ENCODE assay signal across 17 cellular contexts in the genomic region with DNA sequence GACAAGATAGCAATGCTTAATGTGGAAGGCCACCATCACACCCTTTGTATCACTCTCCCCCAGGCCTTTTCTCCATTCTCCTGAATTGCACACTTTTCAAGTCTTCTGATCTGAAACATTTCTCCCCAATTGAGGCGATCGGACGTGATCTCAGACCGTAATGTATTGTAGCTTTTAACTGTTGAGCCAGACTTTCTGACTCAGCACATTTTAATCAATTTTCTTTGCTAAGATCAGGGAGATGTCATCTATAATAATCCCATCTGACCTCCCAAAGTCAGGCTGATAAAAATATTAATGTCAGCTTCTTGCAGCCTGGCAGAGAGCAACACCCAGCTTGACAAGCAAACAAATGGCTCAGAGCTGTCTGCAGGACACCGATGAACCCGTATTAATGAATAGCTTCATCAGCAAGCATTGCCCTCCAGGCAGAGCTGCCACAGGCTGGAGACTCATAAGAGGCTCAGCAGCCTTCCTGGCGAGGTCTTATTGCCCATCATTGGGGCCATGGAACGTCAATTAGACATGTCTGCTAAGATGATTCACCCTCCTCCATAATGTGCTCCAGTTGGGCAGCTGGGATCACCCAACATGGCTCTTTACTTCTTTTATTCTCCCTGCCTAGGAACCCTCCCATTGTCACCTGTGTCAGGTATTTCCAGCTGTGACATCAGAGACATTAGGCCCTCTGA.
DNase-seq lines count a peak whose midpoint lies in the region; ATAC-seq and TF ChIP-seq lines count a peak whose summit lies in the region.
"Had no signal": no experiment of that assay in that cellular context is flagged by ENCODE, and none has a peak within 500 bp of the region (broad histone marks: within the 10 kb centered on the region; RNA-seq: fewer than 3 reads in every experiment).

No MANE protein-coding gene starts in this region.

- H3K4me1 ChIP-seq in right atrium auricular region (peaks cover 0 to 8% of the 10 kb centered on the region in 2 donors), RWPE2 (ENCODE audit: insufficient read depth, poor library complexity, severe bottlenecking) (no peaks in the 10 kb centered on the region), Peyer's patch (no peaks in the 10 kb centered on the region)
- H3K4me1 ChIP-seq: Caco-2, SJSA1 had no signal

- H3K9me3 ChIP-seq in right atrium auricular region = no peaks in the 10 kb centered on the region
- H3K9me3 ChIP-seq in RWPE2 (ENCODE audit: severe bottlenecking) = no peaks in the 10 kb centered on the region
- no peaks in the 10 kb centered on the region for H3K9me3 ChIP-seq in Peyer's patch
- H3K9me3 ChIP-seq: Caco-2, SJSA1 had no signal

- no peaks in the 10 kb centered on the region for H3K9me3 Mint-ChIP-seq in osteocyte (ENCODE audit: unreplicated experiment)
- H3K9me3 Mint-ChIP-seq: CD4-positive, alpha-beta T cell had no signal

- TF ChIP-seq CTCF in right atrium auricular region (IDR thresholded peaks at IDR 0.05) (no peak), RWPE2 (IDR thresholded peaks at IDR 0.05; ENCODE audit: poor library complexity, severe bottlenecking) (no peak), osteocyte (IDR thresholded peaks at IDR 0.05) (no peak), Peyer's patch (IDR thresholded peaks at IDR 0.05) (no peak)

- no peak overlapping the region for H3K4me3 Mint-ChIP-seq in osteocyte (ENCODE audit: unreplicated experiment)
- H3K4me3 Mint-ChIP-seq: CD4-positive, alpha-beta T cell; HFFc6 had no signal

- H3K4me3 ChIP-seq in right atrium auricular region (no peak overlapping the region), RWPE2 (ENCODE audit: severe bottlenecking) (no peak overlapping the region), Peyer's patch (no peak overlapping the region)
- H3K4me3 ChIP-seq: SJSA1 had no signal

- no peaks in the 10 kb centered on the region for H3K36me3 ChIP-seq in right atrium auricular region
- no peaks in the 10 kb centered on the region for H3K36me3 ChIP-seq in RWPE2 (ENCODE audit: low read depth)
- no peaks in the 10 kb centered on the region for H3K36me3 ChIP-seq in Peyer's patch
- H3K36me3 ChIP-seq: SJSA1 had no signal

- H3K27me3 ChIP-seq in right atrium auricular region (no peaks in the 10 kb centered on the region), RWPE2 (ENCODE audit: insufficient read depth, poor library complexity, severe bottlenecking) (no peaks in the 10 kb centered on the region), Peyer's patch (no peaks in the 10 kb centered on the region)
- H3K27me3 ChIP-seq: SJSA1 had no signal

- H3K4me1 Mint-ChIP-seq in osteocyte (ENCODE audit: unreplicated experiment) = no peaks in the 10 kb centered on the region

- H3K27me3 Mint-ChIP-seq in osteocyte (ENCODE audit: unreplicated experiment) = peaks cover 7% of the 10 kb centered on the region

- H3K27ac ChIP-seq in right atrium auricular region (no peak overlapping the region), RWPE2 (ENCODE audit: poor library complexity, severe bottlenecking) (no peak overlapping the region), Peyer's patch (no peak overlapping the region)
- H3K27ac ChIP-seq: RWPE1, SJSA1 had no signal

- DNase-seq in right atrium auricular region (ENCODE audit: low spot score) (peak; percentile 32), Right ventricle myocardium inferior (ENCODE audit: missing footprints) (no peak), RWPE2 (ENCODE audit: low spot score) (peak; percentile 7), osteocyte (ENCODE audit: extremely low spot score, unreplicated experiment) (peak; percentile 40), Peyer's patch (no peak), NK-92 (lab: John Stamatoyannopoulos, UW; ENCODE audit: unreplicated experiment) (no peak), NCI-H345 (lab: John Stamatoyannopoulos, UW) (no peak)
- DNase-seq: Caco-2; CD4-positive, alpha-beta T cell; HFFc6; NCI-H1417 treated with DMSO at 0.1 percent for 48 hours; NCI-H1930; NCI-H2171 treated with DMSO at 0.1 percent for 48 hours; NCI-H510A; NCI-H774 had no signal

- TF ChIP-seq POLR2A in Peyer's patch (IDR thresholded peaks at IDR 0.05) = no peak

- no peak overlapping the region for H3K27ac Mint-ChIP-seq in osteocyte (ENCODE audit: unreplicated experiment)
- H3K27ac Mint-ChIP-seq: CD4-positive, alpha-beta T cell; HFFc6 had no signal

- intact Hi-C loops in Right ventricle myocardium inferior (cut with DNase I) = no loop called here

- H3K36me3 Mint-ChIP-seq in osteocyte (ENCODE audit: unreplicated experiment) = no peaks in the 10 kb centered on the region

- ATAC-seq in Right ventricle myocardium inferior = no peak
- ATAC-seq in RWPE2 (ENCODE audit: low read depth) = no peak

Comparison
In these comparisons a context has a peak if more than half of its experiments do, and no peak if none do; other contexts are left out.
1. DNase-seq: peak in right atrium auricular region (single experiment), RWPE2 (single experiment) and osteocyte (single experiment); none in Right ventricle myocardium inferior (single experiment), Peyer's patch (0 of 3), NK-92 (single experiment) and NCI-H345 (single experiment).